In genomic region chr1:92298573-92299476, GRCh38 we compare ENCODE assay signal across 1 cellular context.
TF ChIP-seq lines count a peak whose summit lies in the region.

A gene with protein sequence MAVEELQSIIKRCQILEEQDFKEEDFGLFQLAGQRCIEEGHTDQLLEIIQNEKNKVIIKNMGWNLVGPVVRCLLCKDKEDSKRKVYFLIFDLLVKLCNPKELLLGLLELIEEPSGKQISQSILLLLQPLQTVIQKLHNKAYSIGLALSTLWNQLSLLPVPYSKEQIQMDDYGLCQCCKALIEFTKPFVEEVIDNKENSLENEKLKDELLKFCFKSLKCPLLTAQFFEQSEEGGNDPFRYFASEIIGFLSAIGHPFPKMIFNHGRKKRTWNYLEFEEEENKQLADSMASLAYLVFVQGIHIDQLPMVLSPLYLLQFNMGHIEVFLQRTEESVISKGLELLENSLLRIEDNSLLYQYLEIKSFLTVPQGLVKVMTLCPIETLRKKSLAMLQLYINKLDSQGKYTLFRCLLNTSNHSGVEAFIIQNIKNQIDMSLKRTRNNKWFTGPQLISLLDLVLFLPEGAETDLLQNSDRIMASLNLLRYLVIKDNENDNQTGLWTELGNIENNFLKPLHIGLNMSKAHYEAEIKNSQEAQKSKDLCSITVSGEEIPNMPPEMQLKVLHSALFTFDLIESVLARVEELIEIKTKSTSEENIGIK (minus strand): TSS chr1:92298987. CDS start chr1:92297999, 988 bp downstream.
Gene RPAP2 (plus strand): TSS chr1:92299059. CDS start chr1:92299074, 15 bp downstream.

TF ChIP-seq in K562, 482 proteins besides CTCF, POLR2A, EP300 and RAD21 (continued from another document and continues in another):
- TF ChIP-seq, protein P1, sequence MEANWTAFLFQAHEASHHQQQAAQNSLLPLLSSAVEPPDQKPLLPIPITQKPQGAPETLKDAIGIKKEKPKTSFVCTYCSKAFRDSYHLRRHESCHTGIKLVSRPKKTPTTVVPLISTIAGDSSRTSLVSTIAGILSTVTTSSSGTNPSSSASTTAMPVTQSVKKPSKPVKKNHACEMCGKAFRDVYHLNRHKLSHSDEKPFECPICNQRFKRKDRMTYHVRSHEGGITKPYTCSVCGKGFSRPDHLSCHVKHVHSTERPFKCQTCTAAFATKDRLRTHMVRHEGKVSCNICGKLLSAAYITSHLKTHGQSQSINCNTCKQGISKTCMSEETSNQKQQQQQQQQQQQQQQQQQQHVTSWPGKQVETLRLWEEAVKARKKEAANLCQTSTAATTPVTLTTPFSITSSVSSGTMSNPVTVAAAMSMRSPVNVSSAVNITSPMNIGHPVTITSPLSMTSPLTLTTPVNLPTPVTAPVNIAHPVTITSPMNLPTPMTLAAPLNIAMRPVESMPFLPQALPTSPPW (CRISPR knock-in tag; IDR thresholded peaks at IDR 0.05): peak; percentile 72
- TF ChIP-seq GATAD2B (IDR thresholded peaks at IDR 0.05; ENCODE audit: borderline replicate concordance) (no peak; the same call in 1 of the 2 replicates), ZNF699 (CRISPR knock-in tag; IDR thresholded peaks at IDR 0.05; ENCODE audit: insufficient replicate concordance) (no peak), ZFP36 (IDR thresholded peaks at IDR 0.05; ENCODE audit: low read depth, low read length, partially characterized antibody) (peak; percentile 6), KLF13 (tag; IDR thresholded peaks at IDR 0.05; ENCODE audit: borderline replicate concordance, low read depth) (no peak), SMAD4 (CRISPR knock-in tag; conservative IDR thresholded peaks at IDR 0.05) (peak; percentile 80), ZBTB8A (IDR thresholded peaks at IDR 0.05; ENCODE audit: partially characterized antibody) (no peak), CLOCK (CRISPR knock-in tag; IDR thresholded peaks at IDR 0.05; ENCODE audit: borderline replicate concordance) (no peak), NCOA2 (IDR thresholded peaks at IDR 0.05; ENCODE audit: partially characterized antibody in 2 of 2) (no peak), HNRNPLL (IDR thresholded peaks at IDR 0.05; ENCODE audit: low read depth, low read length, poor library complexity, severe bottlenecking) (peak; percentile 42), TRIM24 (IDR thresholded peaks at IDR 0.05) (peak in 1 of 2 experiments; percentile 23; a peak in 1 of 4 replicates), NEUROD1 (IDR thresholded peaks at IDR 0.05; ENCODE audit: borderline replicate concordance, low read depth, low read length, partially characterized antibody) (peak; percentile 21), RBBP5 (IDR thresholded peaks at IDR 0.05; ENCODE audit: borderline replicate concordance, insufficient read depth, low read length, poor library complexity, severe bottlenecking) (peak; percentile 92), RCOR1 (IDR thresholded peaks at IDR 0.05; ENCODE audit: borderline replicate concordance in 1 of 2, low read depth in 2 of 2, low read length in 2 of 2) (peak in 1 of 2 experiments; percentile 33; a peak in 1 of 4 replicates), ZNF324 (CRISPR knock-in tag; IDR thresholded peaks at IDR 0.05) (no peak), MTA1 (IDR thresholded peaks at IDR 0.05; ENCODE audit: borderline replicate concordance) (no peak), ZNF134 (CRISPR knock-in tag; conservative IDR thresholded peaks at IDR 0.05) (no peak), POLR2B (IDR thresholded peaks at IDR 0.05; ENCODE audit: low read depth, partially characterized antibody) (peak; percentile 94), ZNF644 (tag; IDR thresholded peaks at IDR 0.05; ENCODE audit: low read depth) (no peak), YY1 (IDR thresholded peaks at IDR 0.05; ENCODE audit: borderline replicate concordance in 1 of 3, control insufficient read depth in 1 of 3, extremely low read depth in 1 of 3, insufficient read depth in 3 of 3, insufficient read length in 1 of 3, insufficient replicate concordance in 2 of 3, low read depth in 1 of 3, low read length in 2 of 3) (peak; percentile 6 to 73 (median 57)), ZBTB11 (CRISPR knock-in tag; IDR thresholded peaks at IDR 0.05) (0 out of 6 replicates have a peak, but pooled peaks of 1 of the 3 experiments have one; percentile 15), ZNF431 (CRISPR knock-in tag; IDR thresholded peaks at IDR 0.05) (no peak), ZNF511 (CRISPR knock-in tag; IDR thresholded peaks at IDR 0.05) (no peak; the same call in 1 of the 2 replicates), GATAD2A (IDR thresholded peaks at IDR 0.05) (0 out of 2 replicates have a peak, but pooled peaks have one; percentile 42), ZNF830 (CRISPR knock-in tag; IDR thresholded peaks at IDR 0.05) (0 out of 2 replicates have a peak, but pooled peaks have one; percentile 31), PHF8 (IDR thresholded peaks at IDR 0.05; ENCODE audit: borderline replicate concordance, low read length) (peak; percentile 99), ZNF41 (CRISPR knock-in tag; conservative IDR thresholded peaks at IDR 0.05) (no peak)
- TF ChIP-seq, protein P2, sequence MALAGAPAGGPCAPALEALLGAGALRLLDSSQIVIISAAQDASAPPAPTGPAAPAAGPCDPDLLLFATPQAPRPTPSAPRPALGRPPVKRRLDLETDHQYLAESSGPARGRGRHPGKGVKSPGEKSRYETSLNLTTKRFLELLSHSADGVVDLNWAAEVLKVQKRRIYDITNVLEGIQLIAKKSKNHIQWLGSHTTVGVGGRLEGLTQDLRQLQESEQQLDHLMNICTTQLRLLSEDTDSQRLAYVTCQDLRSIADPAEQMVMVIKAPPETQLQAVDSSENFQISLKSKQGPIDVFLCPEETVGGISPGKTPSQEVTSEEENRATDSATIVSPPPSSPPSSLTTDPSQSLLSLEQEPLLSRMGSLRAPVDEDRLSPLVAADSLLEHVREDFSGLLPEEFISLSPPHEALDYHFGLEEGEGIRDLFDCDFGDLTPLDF (CRISPR knock-in tag; IDR thresholded peaks at IDR 0.05): 0 out of 2 replicates have a peak, but pooled peaks have one; percentile 49
- TF ChIP-seq, protein P3, sequence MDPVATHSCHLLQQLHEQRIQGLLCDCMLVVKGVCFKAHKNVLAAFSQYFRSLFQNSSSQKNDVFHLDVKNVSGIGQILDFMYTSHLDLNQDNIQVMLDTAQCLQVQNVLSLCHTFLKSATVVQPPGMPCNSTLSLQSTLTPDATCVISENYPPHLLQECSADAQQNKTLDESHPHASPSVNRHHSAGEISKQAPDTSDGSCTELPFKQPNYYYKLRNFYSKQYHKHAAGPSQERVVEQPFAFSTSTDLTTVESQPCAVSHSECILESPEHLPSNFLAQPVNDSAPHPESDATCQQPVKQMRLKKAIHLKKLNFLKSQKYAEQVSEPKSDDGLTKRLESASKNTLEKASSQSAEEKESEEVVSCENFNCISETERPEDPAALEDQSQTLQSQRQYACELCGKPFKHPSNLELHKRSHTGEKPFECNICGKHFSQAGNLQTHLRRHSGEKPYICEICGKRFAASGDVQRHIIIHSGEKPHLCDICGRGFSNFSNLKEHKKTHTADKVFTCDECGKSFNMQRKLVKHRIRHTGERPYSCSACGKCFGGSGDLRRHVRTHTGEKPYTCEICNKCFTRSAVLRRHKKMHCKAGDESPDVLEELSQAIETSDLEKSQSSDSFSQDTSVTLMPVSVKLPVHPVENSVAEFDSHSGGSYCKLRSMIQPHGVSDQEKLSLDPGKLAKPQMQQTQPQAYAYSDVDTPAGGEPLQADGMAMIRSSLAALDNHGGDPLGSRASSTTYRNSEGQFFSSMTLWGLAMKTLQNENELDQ (CRISPR knock-in tag; IDR thresholded peaks at IDR 0.05; ENCODE audit: borderline replicate concordance): no peak
- TF ChIP-seq, protein P4, sequence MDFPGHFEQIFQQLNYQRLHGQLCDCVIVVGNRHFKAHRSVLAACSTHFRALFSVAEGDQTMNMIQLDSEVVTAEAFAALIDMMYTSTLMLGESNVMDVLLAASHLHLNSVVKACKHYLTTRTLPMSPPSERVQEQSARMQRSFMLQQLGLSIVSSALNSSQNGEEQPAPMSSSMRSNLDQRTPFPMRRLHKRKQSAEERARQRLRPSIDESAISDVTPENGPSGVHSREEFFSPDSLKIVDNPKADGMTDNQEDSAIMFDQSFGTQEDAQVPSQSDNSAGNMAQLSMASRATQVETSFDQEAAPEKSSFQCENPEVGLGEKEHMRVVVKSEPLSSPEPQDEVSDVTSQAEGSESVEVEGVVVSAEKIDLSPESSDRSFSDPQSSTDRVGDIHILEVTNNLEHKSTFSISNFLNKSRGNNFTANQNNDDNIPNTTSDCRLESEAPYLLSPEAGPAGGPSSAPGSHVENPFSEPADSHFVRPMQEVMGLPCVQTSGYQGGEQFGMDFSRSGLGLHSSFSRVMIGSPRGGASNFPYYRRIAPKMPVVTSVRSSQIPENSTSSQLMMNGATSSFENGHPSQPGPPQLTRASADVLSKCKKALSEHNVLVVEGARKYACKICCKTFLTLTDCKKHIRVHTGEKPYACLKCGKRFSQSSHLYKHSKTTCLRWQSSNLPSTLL (IDR thresholded peaks at IDR 0.05): no peak
- TF ChIP-seq, protein P5, sequence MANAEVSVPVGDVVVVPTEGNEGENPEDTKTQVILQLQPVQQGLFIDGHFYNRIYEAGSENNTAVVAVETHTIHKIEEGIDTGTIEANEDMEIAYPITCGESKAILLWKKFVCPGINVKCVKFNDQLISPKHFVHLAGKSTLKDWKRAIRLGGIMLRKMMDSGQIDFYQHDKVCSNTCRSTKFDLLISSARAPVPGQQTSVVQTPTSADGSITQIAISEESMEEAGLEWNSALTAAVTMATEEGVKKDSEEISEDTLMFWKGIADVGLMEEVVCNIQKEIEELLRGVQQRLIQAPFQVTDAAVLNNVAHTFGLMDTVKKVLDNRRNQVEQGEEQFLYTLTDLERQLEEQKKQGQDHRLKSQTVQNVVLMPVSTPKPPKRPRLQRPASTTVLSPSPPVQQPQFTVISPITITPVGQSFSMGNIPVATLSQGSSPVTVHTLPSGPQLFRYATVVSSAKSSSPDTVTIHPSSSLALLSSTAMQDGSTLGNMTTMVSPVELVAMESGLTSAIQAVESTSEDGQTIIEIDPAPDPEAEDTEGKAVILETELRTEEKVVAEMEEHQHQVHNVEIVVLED (CRISPR knock-in tag; IDR thresholded peaks at IDR 0.05): peak; percentile 86
- TF ChIP-seq, protein P6, sequence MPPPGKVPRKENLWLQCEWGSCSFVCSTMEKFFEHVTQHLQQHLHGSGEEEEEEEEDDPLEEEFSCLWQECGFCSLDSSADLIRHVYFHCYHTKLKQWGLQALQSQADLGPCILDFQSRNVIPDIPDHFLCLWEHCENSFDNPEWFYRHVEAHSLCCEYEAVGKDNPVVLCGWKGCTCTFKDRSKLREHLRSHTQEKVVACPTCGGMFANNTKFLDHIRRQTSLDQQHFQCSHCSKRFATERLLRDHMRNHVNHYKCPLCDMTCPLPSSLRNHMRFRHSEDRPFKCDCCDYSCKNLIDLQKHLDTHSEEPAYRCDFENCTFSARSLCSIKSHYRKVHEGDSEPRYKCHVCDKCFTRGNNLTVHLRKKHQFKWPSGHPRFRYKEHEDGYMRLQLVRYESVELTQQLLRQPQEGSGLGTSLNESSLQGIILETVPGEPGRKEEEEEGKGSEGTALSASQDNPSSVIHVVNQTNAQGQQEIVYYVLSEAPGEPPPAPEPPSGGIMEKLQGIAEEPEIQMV (tag; conservative IDR thresholded peaks at IDR 0.05; ENCODE audit: low read depth): no peak
- TF ChIP-seq, protein P7, sequence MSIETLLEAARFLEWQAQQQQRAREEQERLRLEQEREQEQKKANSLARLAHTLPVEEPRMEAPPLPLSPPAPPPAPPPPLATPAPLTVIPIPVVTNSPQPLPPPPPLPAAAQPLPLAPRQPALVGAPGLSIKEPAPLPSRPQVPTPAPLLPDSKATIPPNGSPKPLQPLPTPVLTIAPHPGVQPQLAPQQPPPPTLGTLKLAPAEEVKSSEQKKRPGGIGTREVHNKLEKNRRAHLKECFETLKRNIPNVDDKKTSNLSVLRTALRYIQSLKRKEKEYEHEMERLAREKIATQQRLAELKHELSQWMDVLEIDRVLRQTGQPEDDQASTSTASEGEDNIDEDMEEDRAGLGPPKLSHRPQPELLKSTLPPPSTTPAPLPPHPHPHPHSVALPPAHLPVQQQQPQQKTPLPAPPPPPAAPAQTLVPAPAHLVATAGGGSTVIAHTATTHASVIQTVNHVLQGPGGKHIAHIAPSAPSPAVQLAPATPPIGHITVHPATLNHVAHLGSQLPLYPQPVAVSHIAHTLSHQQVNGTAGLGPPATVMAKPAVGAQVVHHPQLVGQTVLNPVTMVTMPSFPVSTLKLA (conservative IDR thresholded peaks at IDR 0.05): peak; percentile 54 to 74; a peak in 3 of 4 replicates
